ENCODE assay signal across 10 cellular contexts in genomic region chr18:45197526-45197970, GRCh38.
DNase-seq lines count a peak whose midpoint lies in the region; ATAC-seq, FAIRE-seq and TF ChIP-seq lines count a peak whose summit lies in the region.
"Had no signal": no experiment of that assay in that cellular context is flagged by ENCODE, and none has a peak within 500 bp of the region (broad histone marks: within the 10 kb centered on the region; RNA-seq: fewer than 3 reads in every experiment).

No MANE protein-coding gene starts in this region.

- no peak for TF ChIP-seq POLR2A in NB4 (IDR thresholded peaks at IDR 0.05; ENCODE audit: extremely low read depth, insufficient read length)

- no TSS peak for BruUV-seq in PC-9 (replicated peaks; lab: Mats Ljungman, UMichigan)

- no peaks in the 10 kb centered on the region for H3K36me3 ChIP-seq in PC-9 (ENCODE audit: low read depth)

- DNase-seq in GM18507 (ENCODE audit: extremely low spot score, insufficient read length, low read depth) (peak; percentile 23), NB4 (ENCODE audit: low read depth) (peak; percentile 49), kidney tubule cell (ENCODE audit: low spot score) (peak; percentile 57), PC-9 (no peak), iPS-NIHi11 (ENCODE audit: low spot score) (no peak), HPDE6-E6E7 (ENCODE audit: extremely low spot score) (no peak), NCI-H2081 (lab: John Stamatoyannopoulos, UW) (no peak)
- DNase-seq: NCI-H2029 treated with DMSO at 0.1 percent for 48 hours had no signal

- no peaks in the 10 kb centered on the region for H3F3A ChIP-seq in PC-9 (ENCODE audit: insufficient read depth, low read depth)

- H4K20me1 ChIP-seq in PC-9 (ENCODE audit: insufficient read depth) = no peaks in the 10 kb centered on the region

- H3K79me2 ChIP-seq in PC-9 (ENCODE audit: low read depth) = no peaks in the 10 kb centered on the region

- no peak overlapping the region for H3K4me3 ChIP-seq in NB4 (ENCODE audit: low read depth, low read length)
- H3K4me3 ChIP-seq in PC-9 = no peak overlapping the region

- POLR2A ChIA-PET in PC-9 (lab: Charles Lee; ENCODE audit: unreplicated experiment) = no interaction called here

- H3K27ac ChIP-seq in PC-9 = no peak overlapping the region
- H3K27ac ChIP-seq: epithelial cell of prostate had no signal

- FAIRE-seq in GM18507 (lab: Jason Lieb, UNC) = peak; percentile 90

- H3K4me2 ChIP-seq in PC-9 = no peak overlapping the region

- H3K9me3 ChIP-seq in PC-9 (ENCODE audit: insufficient read depth, low read depth) = no peaks in the 10 kb centered on the region

- CTCF ChIA-PET in PC-9 (lab: Charles Lee) = no interaction called here

- no peaks in the 10 kb centered on the region for H3K27me3 ChIP-seq in PC-9 (ENCODE audit: insufficient read depth, low read depth)

- H2AFZ ChIP-seq in PC-9 = no peak overlapping the region

- H3K9me2 ChIP-seq in PC-9 (ENCODE audit: insufficient read depth) = no peaks in the 10 kb centered on the region

- no peaks in the 10 kb centered on the region for H3K4me1 ChIP-seq in PC-9 (replicated peaks; ENCODE audit: insufficient read depth)

- TF ChIP-seq CTCF in NB4 (IDR thresholded peaks at IDR 0.05; ENCODE audit: low read depth, low read length) (no peak), PC-9 (conservative IDR thresholded peaks at IDR 0.05) (no peak)

- ATAC-seq in GM21619 (IDR thresholded peaks at IDR 0.05; ENCODE audit: unreplicated experiment) = peak; percentile 98

- intact Hi-C loops in PC-9 (cut with micrococcal nuclease; ENCODE audit: unreplicated experiment) = no loop called here

Comparison
In these comparisons a context has a peak if more than half of its experiments do, and no peak if none do; other contexts are left out.
1. DNase-seq: peak in GM18507 (single experiment), NB4 (single experiment) and kidney tubule cell (single experiment); none in PC-9 (0 of 2), iPS-NIHi11 (single experiment), HPDE6-E6E7 (single experiment) and NCI-H2081 (0 of 2).